ENCODE assay signal across 23 cellular contexts in the genomic region with DNA sequence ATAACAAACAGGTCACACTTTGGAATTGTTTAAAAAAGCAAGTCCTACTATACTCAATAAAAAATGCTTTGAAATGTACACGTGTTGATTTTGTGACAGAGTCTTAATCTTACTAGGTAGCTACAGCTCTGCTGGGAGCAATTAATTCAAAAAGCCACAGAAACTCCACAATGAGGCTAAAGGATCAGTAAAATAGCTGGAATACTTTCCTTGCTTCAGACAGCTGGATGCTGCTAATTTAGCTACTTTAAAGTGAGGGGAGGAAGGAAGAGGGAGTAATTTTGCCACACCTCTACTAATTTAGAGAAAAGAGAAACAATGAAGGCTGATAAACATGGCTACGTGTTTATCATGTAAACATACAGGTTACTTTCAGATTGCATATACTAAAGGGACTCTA.
"Had no signal": no experiment of that assay in that cellular context is flagged by ENCODE, and none has a peak within 500 bp of the region (broad histone marks: within the 10 kb centered on the region; RNA-seq: fewer than 3 reads in every experiment).

No MANE protein-coding gene starts in this region.

- H3K4me1 Mint-ChIP-seq: naive thymus-derived CD4-positive, alpha-beta T cell; stimulated activated effector memory CD8-positive, alpha-beta T cell treated with anti-CD3 and anti-CD28 coated beads, Interleukin-12 subunit alpha, Interleukin-12 subunit beta, amount 100 ng/mL, for 72 hours had no signal

- H3K4me3 Mint-ChIP-seq: dendritic cell treated with granulocyte-macrophage colony-stimulating factor and Interleukin-4, amounts not matched to agents 40 ng/mL and 50 ng/mL, for 4 days; naive thymus-derived CD4-positive, alpha-beta T cell; neural crest cell; stimulated activated effector memory CD8-positive, alpha-beta T cell treated with anti-CD3 and anti-CD28 coated beads, Interleukin-12 subunit alpha, Interleukin-12 subunit beta, amount 100 ng/mL, for 72 hours had no signal

- H3K9me3 Mint-ChIP-seq: dendritic cell treated with granulocyte-macrophage colony-stimulating factor and Interleukin-4, amounts not matched to agents 40 ng/mL and 50 ng/mL, for 4 days; neural crest cell; stimulated activated effector memory CD8-positive, alpha-beta T cell treated with anti-CD3 and anti-CD28 coated beads, Interleukin-12 subunit alpha, Interleukin-12 subunit beta, amount 100 ng/mL, for 72 hours had no signal

- H3K4me3 ChIP-seq: colonic mucosa, esophagus squamous epithelium, lower lobe of right lung, prostate gland, right atrium auricular region, stomach, thyroid gland, vagina had no signal

- DNase-seq: colonic mucosa; effector memory CD4-positive, alpha-beta T cell; erythroblast; esophagus squamous epithelium; foreskin melanocyte; left ventricle myocardium superior; lower lobe of right lung; midbrain; naive thymus-derived CD4-positive, alpha-beta T cell; nucleus accumbens; stimulated activated CD4-positive, alpha-beta T cell treated with anti-CD3 and anti-CD28 coated beads, Interleukin-2, amount 100 ng/mL, for 24 hours; stimulated activated CD4-positive, alpha-beta T cell treated with anti-CD3 and anti-CD28 coated beads, Interleukin-4, amount 100 ng/mL, for 24 hours; stimulated activated naive CD4-positive, alpha-beta T cell treated with Interleukin-2 at 50 U/mL for 16 hours; stomach; thyroid gland; trophoblast cell had no signal

- H3K27ac Mint-ChIP-seq: dendritic cell treated with granulocyte-macrophage colony-stimulating factor and Interleukin-4, amounts not matched to agents 40 ng/mL and 50 ng/mL, for 4 days; naive thymus-derived CD4-positive, alpha-beta T cell; stimulated activated effector memory CD8-positive, alpha-beta T cell treated with anti-CD3 and anti-CD28 coated beads, Interleukin-12 subunit alpha, Interleukin-12 subunit beta, amount 100 ng/mL, for 72 hours had no signal

- H3K4me1 ChIP-seq: colonic mucosa, esophagus squamous epithelium, lower lobe of right lung, prostate gland, right atrium auricular region, stomach, thyroid gland, vagina had no signal

- ATAC-seq: left ventricle myocardium superior; lower lobe of right lung; naive thymus-derived CD4-positive, alpha-beta T cell; sciatic nerve; stimulated activated effector memory CD8-positive, alpha-beta T cell treated with anti-CD3 and anti-CD28 coated beads, Interleukin-12 subunit alpha, Interleukin-12 subunit beta, amount 100 ng/mL, for 72 hours had no signal

- H3K27ac ChIP-seq: colonic mucosa, esophagus squamous epithelium, lower lobe of right lung, prostate gland, right atrium auricular region, stomach, thyroid gland, vagina had no signal

- H3K36me3 ChIP-seq: colonic mucosa, esophagus squamous epithelium, lower lobe of right lung, prostate gland, right atrium auricular region, stomach, thyroid gland, vagina had no signal

- H3K36me3 Mint-ChIP-seq: naive thymus-derived CD4-positive, alpha-beta T cell; stimulated activated effector memory CD8-positive, alpha-beta T cell treated with anti-CD3 and anti-CD28 coated beads, Interleukin-12 subunit alpha, Interleukin-12 subunit beta, amount 100 ng/mL, for 72 hours had no signal

- H3K27me3 ChIP-seq: colonic mucosa, esophagus squamous epithelium, right atrium auricular region, stomach, thyroid gland, vagina had no signal

- H3K9me3 ChIP-seq: colonic mucosa, esophagus squamous epithelium, lower lobe of right lung, prostate gland, right atrium auricular region, stomach, thyroid gland, vagina had no signal
